In genomic region chr1:158035976-158036583, GRCh38 we compare ENCODE assay signal across 8 cellular contexts. TPM values are rescaled to one million over a fixed set of nuclear protein-coding genes. Genes with fewer than 3 reads are reported as not detected.
DNase-seq lines count a peak whose midpoint lies in the region; ATAC-seq and TF ChIP-seq lines count a peak whose summit lies in the region.

No MANE protein-coding gene starts in this region.

- no peaks in the 10 kb centered on the region for H3K27me3 ChIP-seq in cardiac muscle cell

- H3K4me3 ChIP-seq in cardiac muscle cell: no peak overlapping the region
- no peak overlapping the region for H3K4me3 ChIP-seq in fibroblast of mammary gland (ENCODE audit: control insufficient read depth, low read depth, low read length)

- H3K4me1 ChIP-seq in cardiac muscle cell (ENCODE audit: low read depth): no peaks in the 10 kb centered on the region

- H3K27me3 Mint-ChIP-seq in activated T-helper 17 cell treated with anti-CD3 and anti-CD28 coated beads, Interleukin-2, amount 50 U/mL, for 72 hours: peaks cover 26% of the 10 kb centered on the region

- peak; percentile 72 for TF ChIP-seq CTCF in cardiac muscle cell (IDR thresholded peaks at IDR 0.05; ENCODE audit: low read depth, low read length)
- peak; percentile 69 for TF ChIP-seq CTCF in fibroblast of mammary gland (conservative IDR thresholded peaks at IDR 0.05; ENCODE audit: control insufficient read depth, insufficient read depth, low read depth, low read length)

- no peaks in the 10 kb centered on the region for H3K36me3 Mint-ChIP-seq in activated T-helper 17 cell treated with anti-CD3 and anti-CD28 coated beads, Interleukin-2, amount 50 U/mL, for 72 hours (ENCODE audit: low read depth)

- ATAC-seq in Right ventricle myocardium inferior (no peak), HG02885 (IDR thresholded peaks at IDR 0.05; ENCODE audit: poor library complexity, unreplicated experiment) (no peak)
- ATAC-seq in activated T-helper 17 cell treated with anti-CD3 and anti-CD28 coated beads, Interleukin-2, amount 50 U/mL, for 72 hours (replicated peaks): no peak

- H3K9me3 Mint-ChIP-seq in activated T-helper 17 cell treated with anti-CD3 and anti-CD28 coated beads, Interleukin-2, amount 50 U/mL, for 72 hours: no peaks in the 10 kb centered on the region

- DNase-seq in cardiac muscle cell (ENCODE audit: low read depth in 1 of 2, low spot score in 1 of 2): peak; percentile 64 to 79
- DNase-seq in Right ventricle myocardium inferior (ENCODE audit: missing footprints): no peak
- peak; percentile 45 for DNase-seq in RPMI7951 (ENCODE audit: low read depth)
- DNase-seq in fibroblast of mammary gland (ENCODE audit: low read depth): peak; percentile 72
- DNase-seq in pulmonary artery endothelial cell (ENCODE audit: low read depth, low spot score): peak; percentile 19
- DNase-seq in NCI-H524 treated with DMSO at 0.1 percent for 48 hours (lab: John Stamatoyannopoulos, UW): no peak

- no peak overlapping the region for H3K4me3 Mint-ChIP-seq in activated T-helper 17 cell treated with anti-CD3 and anti-CD28 coated beads, Interleukin-2, amount 50 U/mL, for 72 hours

- H3K4me1 Mint-ChIP-seq in activated T-helper 17 cell treated with anti-CD3 and anti-CD28 coated beads, Interleukin-2, amount 50 U/mL, for 72 hours: no peaks in the 10 kb centered on the region

- no peak overlapping the region for H3K27ac Mint-ChIP-seq in activated T-helper 17 cell treated with anti-CD3 and anti-CD28 coated beads, Interleukin-2, amount 50 U/mL, for 72 hours

- intact Hi-C loops in Right ventricle myocardium inferior (cut with DNase I): loop anchor here (1.0 to 5.0 kb wide), 2 partner anchors 44 to 51 kb away; no protein-coding TSS in a partner anchor

- H3K27ac ChIP-seq in cardiac muscle cell: no peak overlapping the region

- H3K36me3 ChIP-seq in cardiac muscle cell: no peaks in the 10 kb centered on the region

- H3K9me3 ChIP-seq in cardiac muscle cell (ENCODE audit: low read depth): no peaks in the 10 kb centered on the region

RNA-seq across cellular contexts. Expression of gene KIRREL1, which starts 42.6 kb away (rescaled TPM):
- total RNA-seq in cardiac muscle cell: 24.8 and 33.2 TPM in 2 replicates
- polyA plus RNA-seq in cardiac muscle cell: 8.2 and 10.6 TPM in 2 replicates
- total RNA-seq in Right ventricle myocardium inferior: 11.3 TPM
- total RNA-seq in RPMI7951 (2014; rRNA removed; shearing (Covaris generic)): 77.3 and 80.8 TPM in 2 replicates
- 35.9 and 42.8 TPM in 2 replicates for total RNA-seq in pulmonary artery endothelial cell
- under 1 TPM in 1 of 2 donors, not detected in 1; 0.08 TPM for total RNA-seq in activated T-helper 17 cell treated with anti-CD3 and anti-CD28 coated beads, Interleukin-2, amount 50 U/mL, for 72 hours

Comparison
In these comparisons a context has a peak if more than half of its experiments do, and no peak if none do; other contexts are left out.
1. DNase-seq: peak in cardiac muscle cell (2 of 2), RPMI7951 (single experiment), fibroblast of mammary gland (single experiment) and pulmonary artery endothelial cell (single experiment); none in Right ventricle myocardium inferior (single experiment) and NCI-H524 treated with DMSO at 0.1 percent for 48 hours (single experiment).
2. RNA of gene KIRREL1, which starts 42.6 kb away (total RNA-seq): 77.3 to 80.8 TPM in RPMI7951, 35.9 to 42.8 TPM in pulmonary artery endothelial cell, 24.8 to 33.2 TPM in cardiac muscle cell and 11.3 TPM in Right ventricle myocardium inferior (single experiment); 0.08 TPM in activated T-helper 17 cell treated with anti-CD3 and anti-CD28 coated beads, Interleukin-2, amount 50 U/mL, for 72 hours; every median in the first group is over 10 times any median in the second.